In the genomic region with DNA sequence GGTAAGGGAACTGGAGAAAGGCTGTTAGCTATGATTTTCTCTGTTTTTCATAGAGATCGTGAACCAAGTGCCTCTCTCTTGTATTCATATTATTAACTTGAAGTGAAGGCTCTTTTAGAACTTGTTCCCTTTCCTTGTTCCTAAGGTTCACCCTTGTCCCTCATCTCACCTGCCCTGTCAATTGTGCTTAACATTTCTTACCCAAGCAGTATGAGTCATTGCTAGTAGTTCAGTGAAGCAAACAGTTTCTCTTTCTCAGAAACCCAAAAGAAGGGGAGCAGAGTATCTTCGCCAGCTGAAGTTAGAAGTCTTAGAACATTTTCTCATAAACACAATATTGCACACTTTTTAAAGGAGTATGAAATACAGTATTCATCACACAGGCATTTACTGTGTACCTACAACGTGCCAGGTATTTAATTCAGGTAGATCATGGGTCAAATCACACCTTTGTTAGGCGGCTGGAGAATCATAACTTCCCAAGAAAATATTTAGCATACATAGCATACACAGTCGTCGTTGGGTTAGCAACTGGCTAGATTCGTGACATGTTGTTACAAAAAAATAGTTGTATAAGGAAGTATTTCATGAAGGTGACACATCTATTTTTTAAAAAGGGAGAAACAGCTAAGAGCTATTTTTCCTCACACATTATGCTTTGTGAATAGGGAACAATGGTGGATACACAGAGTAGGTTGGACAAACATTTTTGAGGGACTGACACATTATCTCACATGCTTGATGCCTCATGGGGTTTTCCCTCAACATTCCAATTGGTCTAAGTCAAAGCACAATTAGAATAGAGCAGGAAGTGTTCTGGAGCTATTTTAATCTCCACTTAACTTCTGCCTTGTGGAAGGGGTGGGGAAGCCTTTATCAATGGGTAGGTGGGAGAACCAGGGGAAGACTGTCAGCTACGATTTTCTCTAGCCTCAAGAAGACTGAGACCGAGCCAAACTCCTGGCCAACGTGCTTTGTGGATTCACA, we compare ENCODE assay signal across 9 cellular contexts. TPM values are rescaled to one million over a fixed set of nuclear protein-coding genes. Genes with fewer than 3 reads are reported as not detected.
A peak's percentile ranks its signal among the peaks of the same experiment; 100 is the strongest.
DNase-seq lines count a peak whose midpoint lies in the region; ATAC-seq and TF ChIP-seq lines count a peak whose summit lies in the region.
"Had no signal": no experiment of that assay in that cellular context is flagged by ENCODE, and none has a peak within 500 bp of the region (broad histone marks: within the 10 kb centered on the region; RNA-seq: fewer than 3 reads in every experiment).

No MANE protein-coding gene starts in this region.

- peaks cover 35% of the 10 kb centered on the region for H3K79me2 ChIP-seq in osteoblast (ENCODE audit: insufficient read depth, low read length)

- peak overlapping the region; percentile 99 for H3K27ac ChIP-seq in osteoblast (ENCODE audit: low read depth, low read length)

- peaks cover 36% of the 10 kb centered on the region for H3K4me1 ChIP-seq in osteoblast (ENCODE audit: insufficient read depth, low read length)

- peak; percentile 84 for ATAC-seq in HG02642 (IDR thresholded peaks at IDR 0.05; ENCODE audit: poor library complexity, unreplicated experiment)

- peak overlapping the region; percentile 87 for H3K4me2 ChIP-seq in osteoblast (ENCODE audit: insufficient read depth, low read length)

- H3K36me3 ChIP-seq in osteoblast (ENCODE audit: insufficient read depth, low read length), result no peaks in the 10 kb centered on the region

- peak overlapping the region; percentile 76 for H2AFZ ChIP-seq in osteoblast (ENCODE audit: low read length)

- H3K27me3 ChIP-seq in osteoblast (ENCODE audit: insufficient read depth, low read length), result no peaks in the 10 kb centered on the region

- DNase-seq in SIG-M5 treated with dmso at 0.1 percent for 504 hours (lab: John Stamatoyannopoulos, UW; ENCODE audit: unreplicated experiment), result peak; percentile 6
- no peak for DNase-seq in SIG-M5 (lab: John Stamatoyannopoulos, UW)
- DNase-seq in NCI-H2196 (lab: John Stamatoyannopoulos, UW; ENCODE audit: unreplicated experiment), result peak; percentile 40
- DNase-seq in epidermal melanocyte (ENCODE audit: insufficient read length, low spot score), result peak; percentile 68
- peak; percentile 72 for DNase-seq in osteoblast (ENCODE audit: insufficient read length, low spot score, missing footprints)
- no peak for DNase-seq in cortex of kidney (lab: John Stamatoyannopoulos, UW)
- no peak for DNase-seq in DMS79 treated with DMSO at 0.1 percent for 48 hours (lab: John Stamatoyannopoulos, UW)
- DNase-seq: DND-41 had no signal

- H4K20me1 ChIP-seq in osteoblast (ENCODE audit: insufficient read depth, low read length), result no peaks in the 10 kb centered on the region

- no peak for TF ChIP-seq CTCF in osteoblast (IDR thresholded peaks at IDR 0.05; ENCODE audit: extremely low read depth, low read depth, low read length)

- no peaks in the 10 kb centered on the region for H3K9me3 ChIP-seq in osteoblast (ENCODE audit: low read depth, low read length)

- peak overlapping the region; percentile 66 for H3K4me3 ChIP-seq in osteoblast (ENCODE audit: insufficient read depth, low read length)

RNA-seq across cellular contexts. Expression of gene HDAC9, which starts 13.2 kb away (rescaled TPM):
- total RNA-seq in osteoblast, result 11.2 and 21.7 TPM in 2 replicates

Comparison
In these comparisons a context has a peak if more than half of its experiments do, and no peak if none do; other contexts are left out.
1. DNase-seq: peak in SIG-M5 treated with dmso at 0.1 percent for 504 hours (single experiment), NCI-H2196 (single experiment), epidermal melanocyte (single experiment) and osteoblast (single experiment); none in SIG-M5 (single experiment), cortex of kidney (single experiment) and DMS79 treated with DMSO at 0.1 percent for 48 hours (single experiment).